8 cellular contexts compared by ENCODE assay signal in genomic region chr2:219543596-219544358, GRCh38. TPM values are rescaled to one million over a fixed set of nuclear protein-coding genes. Genes with fewer than 3 reads are reported as not detected.
DNase-seq lines count a peak whose midpoint lies in the region; ATAC-seq and TF ChIP-seq lines count a peak whose summit lies in the region.

A gene with protein sequence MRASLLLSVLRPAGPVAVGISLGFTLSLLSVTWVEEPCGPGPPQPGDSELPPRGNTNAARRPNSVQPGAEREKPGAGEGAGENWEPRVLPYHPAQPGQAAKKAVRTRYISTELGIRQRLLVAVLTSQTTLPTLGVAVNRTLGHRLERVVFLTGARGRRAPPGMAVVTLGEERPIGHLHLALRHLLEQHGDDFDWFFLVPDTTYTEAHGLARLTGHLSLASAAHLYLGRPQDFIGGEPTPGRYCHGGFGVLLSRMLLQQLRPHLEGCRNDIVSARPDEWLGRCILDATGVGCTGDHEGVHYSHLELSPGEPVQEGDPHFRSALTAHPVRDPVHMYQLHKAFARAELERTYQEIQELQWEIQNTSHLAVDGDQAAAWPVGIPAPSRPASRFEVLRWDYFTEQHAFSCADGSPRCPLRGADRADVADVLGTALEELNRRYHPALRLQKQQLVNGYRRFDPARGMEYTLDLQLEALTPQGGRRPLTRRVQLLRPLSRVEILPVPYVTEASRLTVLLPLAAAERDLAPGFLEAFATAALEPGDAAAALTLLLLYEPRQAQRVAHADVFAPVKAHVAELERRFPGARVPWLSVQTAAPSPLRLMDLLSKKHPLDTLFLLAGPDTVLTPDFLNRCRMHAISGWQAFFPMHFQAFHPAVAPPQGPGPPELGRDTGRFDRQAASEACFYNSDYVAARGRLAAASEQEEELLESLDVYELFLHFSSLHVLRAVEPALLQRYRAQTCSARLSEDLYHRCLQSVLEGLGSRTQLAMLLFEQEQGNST (minus strand): TSS chr2:219543809. CDS start chr2:219543538, 271 bp downstream.
Gene TMEM198 (plus strand): TSS chr2:219544028. CDS start chr2:219544728, 700 bp downstream.

- DNase-seq in GM13977 (ENCODE audit: low spot score) (peak; percentile 100), NCI-H146 treated with DMSO at 0.1 percent for 48 hours (lab: John Stamatoyannopoulos, UW; ENCODE audit: unreplicated experiment) (peak; percentile 84), T-helper 1 cell (peak; percentile 84 to 95 (median 89)), amniotic stem cell (lab: John Stamatoyannopoulos, UW) (peak; percentile 94), left cardiac atrium (peak; percentile 99), posterior cingulate gyrus (peak; percentile 98 to 100 (median 100)), upper lobe of left lung (peak; percentile 97 to 99)

- ATAC-seq in HG02870 (IDR thresholded peaks at IDR 0.05; ENCODE audit: unreplicated experiment): peak; percentile 72
- peak; percentile 91 to 92 for ATAC-seq in left cardiac atrium
- peak; percentile 94 to 95 for ATAC-seq in upper lobe of left lung (ENCODE audit: low FRiP score in 2 of 2)

- no peak for TF ChIP-seq CTCF in GM13977 (IDR thresholded peaks at IDR 0.05; ENCODE audit: extremely low read depth, insufficient read depth, missing control alignments)
- TF ChIP-seq CTCF in upper lobe of left lung (IDR thresholded peaks at IDR 0.05): no peak

- TF ChIP-seq EP300 in upper lobe of left lung (IDR thresholded peaks at IDR 0.05): peak in 1 of 4 donors; percentile 1

- H3K9me3 ChIP-seq in upper lobe of left lung: no peaks in the 10 kb centered on the region

- intact Hi-C loops in left cardiac atrium (cut with DNase I): loop anchor here (5.0 to 10.0 kb wide), 2 partner anchors 141 to 149 kb away; no protein-coding TSS in a partner anchor
- intact Hi-C loops in posterior cingulate gyrus (cut with DNase I): loop anchor here (2.0 to 5.0 kb wide), 3 partner anchors 53 to 156 kb away; partner anchors contain the start of genes DNPEP and STK11IP

- no peaks in the 10 kb centered on the region for H3K27me3 ChIP-seq in upper lobe of left lung

- WGBS in upper lobe of left lung, 2 donors: 1 to 3% methylated on average over 13 to 31 of the region's 75 CpGs

- peaks cover 24 to 32% (median 26%) of the 10 kb centered on the region in 4 donors for H3K4me1 ChIP-seq in upper lobe of left lung

- TF ChIP-seq POLR2A in upper lobe of left lung (IDR thresholded peaks at IDR 0.05): peak in 2 of 4 donors; percentile 42 to 74

- H3K4me3 ChIP-seq in upper lobe of left lung: peak within 1 kb of the TSS; percentile 77 to 82 (median 80)

- in situ Hi-C loops in GM13977 (cut with MboI; ENCODE audit: low pct_unique_long_range_greater_than_20kb, low sequenced_read_pairs, unreplicated experiment): no loop called here

- H3K36me3 ChIP-seq in upper lobe of left lung: peaks cover 0 to 24% (median 17%) of the 10 kb centered on the region in 4 donors

- peak within 1 kb of the TSS; percentile 72 to 86 (median 80) for H3K27ac ChIP-seq in upper lobe of left lung

RNA-seq across cellular contexts. Expression of the first gene that starts in this region (rescaled TPM):
- total RNA-seq in left cardiac atrium: 100 to 1,000 TPM in 1 of 2 donors, 10 to 100 TPM in 1; 72.4 to 113 TPM
- 100 to 1,000 TPM in 2 of 6 donors, 10 to 100 TPM in 4; 41.9 to 125 (median 60.2) TPM for total RNA-seq in upper lobe of left lung

RNA-seq across cellular contexts. Expression of gene TMEM198, which starts in this region (rescaled TPM):
- 1 to 10 TPM; 3.2 to 4.1 TPM for total RNA-seq in left cardiac atrium
- total RNA-seq in upper lobe of left lung: 10 to 100 TPM in 1 of 6 donors, 1 to 10 TPM in 5; 1.9 to 12.6 (median 4.2) TPM

Comparison
In these comparisons a context has a peak if more than half of its experiments do, and no peak if none do; other contexts are left out.
1. Peak in every context shown above with its lines: DNase-seq, ATAC-seq, H3K4me3 ChIP-seq and H3K27ac ChIP-seq.